Comparison of ENCODE assay signal across 8 cellular contexts in the genomic region with DNA sequence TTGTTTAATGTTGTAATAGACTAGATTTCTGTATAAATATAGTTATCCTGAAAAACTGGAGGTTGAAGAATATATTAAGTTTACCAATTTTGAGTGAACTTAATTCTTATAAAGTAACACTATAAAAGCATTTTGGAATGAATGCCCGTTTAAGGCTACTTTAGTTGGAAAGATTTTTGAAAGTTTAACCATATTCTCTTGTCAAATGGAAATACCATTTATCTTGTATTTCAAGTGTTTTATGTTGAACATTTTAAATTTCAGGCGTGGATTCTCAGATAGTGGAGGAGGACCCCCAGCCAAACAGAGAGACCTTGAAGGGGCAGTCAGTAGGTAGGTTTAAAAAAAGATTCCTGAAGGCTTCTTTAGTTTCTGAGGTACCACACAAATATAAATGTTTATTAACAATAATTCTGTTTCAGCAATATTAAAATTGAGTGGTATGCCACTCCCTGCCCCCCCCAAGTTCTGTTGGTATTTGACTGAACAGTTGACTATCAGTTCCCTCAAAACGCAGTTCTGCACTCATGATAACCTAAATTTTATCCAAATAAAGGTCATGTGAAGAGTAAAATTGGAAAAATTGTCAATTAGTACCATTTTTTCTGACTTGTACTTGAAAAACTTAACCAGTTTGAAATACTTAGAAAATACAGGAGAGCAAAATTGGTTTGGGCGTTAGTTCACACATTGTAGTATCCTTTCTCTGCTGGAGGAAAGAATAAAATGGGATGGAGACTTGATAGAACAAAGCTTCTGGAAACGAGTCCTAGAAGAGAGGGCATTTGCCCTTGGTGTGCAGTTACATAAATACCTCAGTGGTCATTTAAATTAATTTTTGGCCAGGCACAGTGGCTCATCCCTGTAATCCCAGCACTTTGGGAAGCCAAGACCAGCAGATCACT. TPM values are rescaled to one million over a fixed set of nuclear protein-coding genes. Genes with fewer than 3 reads are reported as not detected.
DNase-seq lines count a peak whose midpoint lies in the region; ATAC-seq and TF ChIP-seq lines count a peak whose summit lies in the region.

No MANE protein-coding gene starts in this region.

- no peak for TF ChIP-seq CTCF in MCF 10A (IDR thresholded peaks at IDR 0.05; ENCODE audit: unreplicated experiment)
- TF ChIP-seq CTCF in vagina (IDR thresholded peaks at IDR 0.05): no peak

- H3K36me3 ChIP-seq in vagina: peaks cover 0 to 52% of the 10 kb centered on the region in 2 donors

- peaks cover 48% of the 10 kb centered on the region for H3K4me1 Mint-ChIP-seq in stimulated activated naive CD8-positive, alpha-beta T cell treated with anti-CD3 and anti-CD28 coated beads, Interleukin-15, Interleukin-2, amounts not matched to agents 100 ng/mL and 50 ng/mL, for 24 hours (ENCODE audit: low read depth)
- peaks cover 8% of the 10 kb centered on the region for H3K4me1 Mint-ChIP-seq in MCF 10A (ENCODE audit: insufficient read depth, unreplicated experiment)

- H3K27me3 Mint-ChIP-seq in stimulated activated naive CD8-positive, alpha-beta T cell treated with anti-CD3 and anti-CD28 coated beads, Interleukin-15, Interleukin-2, amounts not matched to agents 100 ng/mL and 50 ng/mL, for 24 hours: no peaks in the 10 kb centered on the region
- H3K27me3 Mint-ChIP-seq in MCF 10A (ENCODE audit: insufficient read depth, unreplicated experiment): no peaks in the 10 kb centered on the region

- TF ChIP-seq POLR2A in vagina (IDR thresholded peaks at IDR 0.05): no peak

- no peak for ATAC-seq in stimulated activated naive CD8-positive, alpha-beta T cell treated with anti-CD3 and anti-CD28 coated beads, Interleukin-15, Interleukin-2, amounts not matched to agents 100 U/mL and 50 U/mL, for 24 hours
- ATAC-seq in HG02798 (IDR thresholded peaks at IDR 0.05; ENCODE audit: poor library complexity, unreplicated experiment): no peak

- peak overlapping the region; percentile 99 for H3K4me3 Mint-ChIP-seq in stimulated activated naive CD8-positive, alpha-beta T cell treated with anti-CD3 and anti-CD28 coated beads, Interleukin-15, Interleukin-2, amounts not matched to agents 100 ng/mL and 50 ng/mL, for 24 hours
- peak overlapping the region; percentile 93 for H3K4me3 Mint-ChIP-seq in MCF 10A (ENCODE audit: unreplicated experiment)

- POLR2A ChIA-PET in MCF 10A (lab: Yijun Ruan, JAX): interaction anchor here (1.0 to 5.0 kb wide), 10 partner anchors 9 to 256 kb away, joined by 3 to 113 read pairs (median 10); a partner anchor contains a TSS

- no peaks in the 10 kb centered on the region for H3K9me3 Mint-ChIP-seq in stimulated activated naive CD8-positive, alpha-beta T cell treated with anti-CD3 and anti-CD28 coated beads, Interleukin-15, Interleukin-2, amounts not matched to agents 100 ng/mL and 50 ng/mL, for 24 hours
- H3K9me3 Mint-ChIP-seq in MCF 10A (ENCODE audit: unreplicated experiment): no peaks in the 10 kb centered on the region

- H3K27ac Mint-ChIP-seq in stimulated activated naive CD8-positive, alpha-beta T cell treated with anti-CD3 and anti-CD28 coated beads, Interleukin-15, Interleukin-2, amounts not matched to agents 100 ng/mL and 50 ng/mL, for 24 hours: peak overlapping the region; percentile 100
- H3K27ac Mint-ChIP-seq in MCF 10A (ENCODE audit: low read depth, unreplicated experiment): peak overlapping the region; percentile 98

- intact Hi-C loops in MCF 10A (cut with micrococcal nuclease) (no loop called here), vagina (cut with DNase I) (no loop called here)

- H3K4me3 ChIP-seq in mononuclear cell (ENCODE audit: low read length) (peak overlapping the region; percentile 97), vagina (peak overlapping the region; percentile 62 to 94)

- no peak for DNase-seq in stimulated activated naive CD8-positive, alpha-beta T cell treated with anti-CD3 and anti-CD28 coated beads, Interleukin-15, Interleukin-2, amounts not matched to agents 100 U/mL and 50 U/mL, for 24 hours
- no peak for DNase-seq in MCF 10A (ENCODE audit: unreplicated experiment)
- DNase-seq in vagina (ENCODE audit: extremely low spot score in 2 of 2): no peak
- no peak for DNase-seq in NCI-H1436 (lab: John Stamatoyannopoulos, UW)
- no peak for DNase-seq in epidermal melanocyte (ENCODE audit: insufficient read length, low spot score)

- CTCF ChIA-PET in MCF 10A (lab: Yijun Ruan, JAX): no interaction called here

- no TSS peak for BruUV-seq in MCF 10A (replicated peaks; lab: Mats Ljungman, UMichigan)

- H3K27me3 ChIP-seq in mononuclear cell (ENCODE audit: insufficient read depth, low read length) (no peaks in the 10 kb centered on the region), vagina (no peaks in the 10 kb centered on the region)

- H3K4me1 ChIP-seq in mononuclear cell (ENCODE audit: insufficient read depth, low read length) (peaks cover 29% of the 10 kb centered on the region), vagina (peaks cover 20% of the 10 kb centered on the region)

- H3K9me3 ChIP-seq in mononuclear cell (ENCODE audit: low read depth, low read length): no peaks in the 10 kb centered on the region
- H3K9me3 ChIP-seq in vagina: no peaks in the 10 kb centered on the region

- H3K27ac ChIP-seq in vagina: no peak overlapping the region

- peaks cover 34% of the 10 kb centered on the region for H3K36me3 Mint-ChIP-seq in stimulated activated naive CD8-positive, alpha-beta T cell treated with anti-CD3 and anti-CD28 coated beads, Interleukin-15, Interleukin-2, amounts not matched to agents 100 ng/mL and 50 ng/mL, for 24 hours (ENCODE audit: low read depth)
- no peaks in the 10 kb centered on the region for H3K36me3 Mint-ChIP-seq in MCF 10A (ENCODE audit: insufficient read depth, unreplicated experiment)

RNA-seq across cellular contexts. Expression of a gene that starts 1.5 kb away (rescaled TPM):
- total RNA-seq in MCF 10A (2022) (82.6 and 96.7 TPM in 2 replicates), mononuclear cell (58.0 TPM), vagina (54.5 TPM)

RNA-seq across cellular contexts. Expression of a gene that starts 6.4 kb away (rescaled TPM):
- 35.2 and 38.2 TPM in 2 replicates for total RNA-seq in MCF 10A (2022)
- total RNA-seq in mononuclear cell: 8.7 TPM
- 12.5 TPM for total RNA-seq in vagina

RNA-seq across cellular contexts. Expression of a gene that starts 57.2 kb away (rescaled TPM):
- total RNA-seq in MCF 10A (2022): 63.2 and 72.9 TPM in 2 replicates
- 32.0 TPM for total RNA-seq in mononuclear cell
- 25.3 TPM for total RNA-seq in vagina
